4 cellular contexts compared by ENCODE assay signal in the genomic region with DNA sequence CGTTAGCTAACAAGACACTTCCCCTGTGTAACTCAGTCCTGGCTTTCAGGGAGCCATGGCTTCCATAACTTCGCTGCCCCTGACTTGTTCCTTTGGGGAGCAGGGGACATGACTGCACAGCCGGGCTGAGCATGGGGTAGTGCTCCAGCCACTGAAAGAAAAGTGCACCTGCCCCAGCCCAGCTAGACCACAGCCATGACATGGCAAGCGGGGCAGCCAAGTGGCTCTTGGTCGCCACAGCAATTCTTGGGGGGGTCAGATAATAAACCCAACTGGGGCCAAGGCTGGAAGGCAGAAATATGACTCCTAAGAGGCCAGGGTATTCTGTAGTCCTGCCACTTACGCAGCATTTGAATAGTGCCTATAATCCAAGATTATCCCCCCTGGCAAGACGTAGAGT.
"Had no signal": no experiment of that assay in that cellular context is flagged by ENCODE, and none has a peak within 500 bp of the region (broad histone marks: within the 10 kb centered on the region; RNA-seq: fewer than 3 reads in every experiment).

No MANE protein-coding gene starts in this region.

- H3K9me3 Mint-ChIP-seq: GM23338, H9 had no signal

- H2AFZ ChIP-seq: GM23338 had no signal

- H3K27ac Mint-ChIP-seq: H9 had no signal

- H3K4me3 ChIP-seq: GM23338 had no signal

- DNase-seq: H9, HCEC 1CT, IMR-90 had no signal

- H3K4me2 ChIP-seq: GM23338 had no signal

- H3K4me3 Mint-ChIP-seq: GM23338, H9 had no signal
